8 cellular contexts compared by ENCODE assay signal in the genomic region with DNA sequence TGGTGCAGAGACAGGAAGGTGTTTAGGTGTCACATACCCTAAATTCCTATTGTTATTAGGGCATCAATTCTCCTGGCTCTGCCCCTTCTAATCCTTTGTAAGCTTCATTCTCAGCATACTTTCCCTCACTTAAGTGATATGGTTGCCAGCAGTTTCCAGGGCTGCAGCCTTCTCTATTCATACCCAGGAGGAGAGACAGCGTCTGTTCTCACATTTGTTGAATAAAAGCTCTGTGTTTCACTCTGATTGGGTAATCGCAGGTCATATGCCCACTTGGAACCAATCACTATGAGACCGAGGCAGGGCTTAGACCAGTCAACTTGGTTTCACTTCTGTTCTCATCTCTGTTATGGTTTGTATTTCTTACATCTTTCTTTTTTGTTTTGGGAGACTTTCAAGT.
DNase-seq lines count a peak whose midpoint lies in the region; ATAC-seq and TF ChIP-seq lines count a peak whose summit lies in the region.

No MANE protein-coding gene starts in this region.

- H3K9me3 Mint-ChIP-seq in activated CD8-positive, alpha-beta T cell treated with anti-CD3 and anti-CD28 coated beads, Interleukin-2, amount 10 ng/mL, durations not matched to agents 7 days and 5 days (ENCODE audit: insufficient read depth): no peaks in the 10 kb centered on the region
- H3K9me3 Mint-ChIP-seq in T-helper 2 cell treated with Interferon-gamma antibody and Interleukin-4, amounts not matched to agents 5 μg/mL and 100 μg/mL, for 36 hours: no peaks in the 10 kb centered on the region

- H3K27ac ChIP-seq in KOPT-K1 (ENCODE audit: low read depth, low read length, poor library complexity, severe bottlenecking) (peak overlapping the region; percentile 35), heart right ventricle (peak overlapping the region in 7 of 10 donors; percentile 35 to 63 (median 52))

- H3K9ac ChIP-seq in ES-I3 (ENCODE audit: low read depth, low read length): peak overlapping the region; percentile 35; the same call in 1 of the 2 replicates

- CTCF ChIA-PET in activated CD8-positive, alpha-beta T cell treated with anti-CD3 and anti-CD28 coated beads, Interleukin-2, amount 10 ng/mL, durations not matched to agents 7 days and 5 days (lab: Charles Lee): no interaction called here

- intact Hi-C loops in heart right ventricle (cut with DNase I): no loop called here

- H3K27me3 ChIP-seq in heart right ventricle: no peaks in the 10 kb centered on the region

- H3K4me1 ChIP-seq in ES-I3 (ENCODE audit: insufficient read depth, low read length) (no peaks in the 10 kb centered on the region), heart right ventricle (peaks cover 0 to 13% (median 4%) of the 10 kb centered on the region in 9 donors)

- DNase-seq in activated CD8-positive, alpha-beta T cell treated with anti-CD3 and anti-CD28 coated beads, Interleukin-2, amount 10 ng/mL, durations not matched to agents 7 days and 5 days: peak; percentile 21
- DNase-seq in heart right ventricle: peak in 1 of 2 donors; percentile 80
- peak; percentile 98 for DNase-seq in pons (ENCODE audit: low spot score)
- DNase-seq in T-helper 2 cell treated with Interferon-gamma antibody and Interleukin-4, amounts not matched to agents 5 μg/mL and 100 μg/mL, for 36 hours (ENCODE audit: low spot score): no peak

- no peaks in the 10 kb centered on the region for H3K27me3 Mint-ChIP-seq in activated CD8-positive, alpha-beta T cell treated with anti-CD3 and anti-CD28 coated beads, Interleukin-2, amount 10 ng/mL, durations not matched to agents 7 days and 5 days (ENCODE audit: low read depth)
- H3K27me3 Mint-ChIP-seq in T-helper 2 cell treated with Interferon-gamma antibody and Interleukin-4, amounts not matched to agents 5 μg/mL and 100 μg/mL, for 36 hours (ENCODE audit: low read depth): no peaks in the 10 kb centered on the region

- peak; percentile 97 for ATAC-seq in GM21526 (IDR thresholded peaks at IDR 0.05; ENCODE audit: low FRiP score, unreplicated experiment)
- peak; percentile 78 for ATAC-seq in activated CD8-positive, alpha-beta T cell treated with anti-CD3 and anti-CD28 coated beads, Interleukin-2, amount 10 ng/mL, durations not matched to agents 7 days and 5 days
- ATAC-seq in heart right ventricle: peak; percentile 98 to 100 (median 100)
- ATAC-seq in GM19455 (IDR thresholded peaks at IDR 0.05; ENCODE audit: unreplicated experiment): no peak

- peak overlapping the region in 9 of 10 donors; percentile 10 to 58 (median 52) for H3K4me3 ChIP-seq in heart right ventricle

- no peak overlapping the region for H3K4me3 Mint-ChIP-seq in activated CD8-positive, alpha-beta T cell treated with anti-CD3 and anti-CD28 coated beads, Interleukin-2, amount 10 ng/mL, durations not matched to agents 7 days and 5 days
- no peak overlapping the region for H3K4me3 Mint-ChIP-seq in T-helper 2 cell treated with Interferon-gamma antibody and Interleukin-4, amounts not matched to agents 5 μg/mL and 100 μg/mL, for 36 hours

- 14 to 17% methylated on average over 3 of the region's 3 CpGs for WGBS in heart right ventricle, 2 donors

- H3K27ac Mint-ChIP-seq in activated CD8-positive, alpha-beta T cell treated with anti-CD3 and anti-CD28 coated beads, Interleukin-2, amount 10 ng/mL, durations not matched to agents 7 days and 5 days: no peak overlapping the region
- no peak overlapping the region for H3K27ac Mint-ChIP-seq in T-helper 2 cell treated with Interferon-gamma antibody and Interleukin-4, amounts not matched to agents 5 μg/mL and 100 μg/mL, for 36 hours

- TF ChIP-seq CTCF in heart right ventricle (IDR thresholded peaks at IDR 0.05): no peak

- H3K9me3 ChIP-seq in ES-I3 (ENCODE audit: control insufficient read depth, insufficient read depth, low read length) (no peaks in the 10 kb centered on the region), KOPT-K1 (ENCODE audit: insufficient read depth, low read length, poor library complexity, severe bottlenecking) (no peaks in the 10 kb centered on the region), heart right ventricle (no peaks in the 10 kb centered on the region)

- H3K36me3 ChIP-seq in ES-I3 (ENCODE audit: insufficient read depth, low read length) (no peaks in the 10 kb centered on the region), KOPT-K1 (ENCODE audit: insufficient read depth, low read length) (no peaks in the 10 kb centered on the region), heart right ventricle (no peaks in the 10 kb centered on the region)

- POLR2A ChIA-PET in activated CD8-positive, alpha-beta T cell treated with anti-CD3 and anti-CD28 coated beads, Interleukin-2, amount 10 ng/mL, durations not matched to agents 7 days and 5 days (lab: Charles Lee): no interaction called here

- no peaks in the 10 kb centered on the region for H3K36me3 Mint-ChIP-seq in activated CD8-positive, alpha-beta T cell treated with anti-CD3 and anti-CD28 coated beads, Interleukin-2, amount 10 ng/mL, durations not matched to agents 7 days and 5 days (ENCODE audit: low read depth)
- no peaks in the 10 kb centered on the region for H3K36me3 Mint-ChIP-seq in T-helper 2 cell treated with Interferon-gamma antibody and Interleukin-4, amounts not matched to agents 5 μg/mL and 100 μg/mL, for 36 hours (ENCODE audit: low read depth)

- H3K4me1 Mint-ChIP-seq in activated CD8-positive, alpha-beta T cell treated with anti-CD3 and anti-CD28 coated beads, Interleukin-2, amount 10 ng/mL, durations not matched to agents 7 days and 5 days (ENCODE audit: low read depth): no peaks in the 10 kb centered on the region
- H3K4me1 Mint-ChIP-seq in T-helper 2 cell treated with Interferon-gamma antibody and Interleukin-4, amounts not matched to agents 5 μg/mL and 100 μg/mL, for 36 hours (ENCODE audit: low read depth): peaks cover 3% of the 10 kb centered on the region
